ENCODE assay signal across 34 cellular contexts in the genomic region with DNA sequence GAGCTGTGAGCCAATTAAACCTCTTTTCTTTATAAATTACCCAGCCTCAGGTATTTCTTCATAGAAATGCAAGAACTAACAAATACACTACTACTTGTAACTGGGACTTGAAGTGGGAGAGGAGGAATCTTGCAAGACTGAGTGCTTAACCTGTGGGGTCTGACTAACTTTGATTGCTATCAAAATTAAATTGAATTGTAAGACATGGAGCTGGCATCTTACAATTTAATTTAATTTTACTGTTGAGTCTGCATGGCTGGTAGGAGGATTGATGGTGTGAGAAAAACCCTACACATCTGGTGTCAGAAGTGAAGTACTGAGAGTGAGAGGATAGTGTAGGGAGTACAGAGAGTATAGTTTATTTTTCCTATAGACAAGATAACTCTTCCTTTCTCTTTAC.
"Had no signal": no experiment of that assay in that cellular context is flagged by ENCODE, and none has a peak within 500 bp of the region (broad histone marks: within the 10 kb centered on the region; RNA-seq: fewer than 3 reads in every experiment).

No MANE protein-coding gene starts in this region.

- H3K36me3 ChIP-seq: MG63 had no signal

- H3K27me3 ChIP-seq: MG63 had no signal

- H3K4me3 ChIP-seq: MG63 had no signal

- DNase-seq: Karpas-422, Kasumi-1, MG63, MM.1S, MV-4-11, NCI-H1048, NCI-H1092, NCI-H1092 treated with DMSO at 0.1 percent for 48 hours, NCI-H1105, NCI-H1105 treated with DMSO at 0.1 percent for 48 hours, NCI-H1417, NCI-H1417 treated with DMSO at 0.1 percent for 48 hours, NCI-H1436, NCI-H1436 treated with DMSO at 0.1 percent for 48 hours, NCI-H146, NCI-H1694, NCI-H1694 treated with DMSO at 0.1 percent for 48 hours, NCI-H187, NCI-H187 treated with DMSO at 0.1 percent for 48 hours, NCI-H1930, NCI-H2029, NCI-H2029 treated with DMSO at 0.1 percent for 48 hours, NCI-H2081, NCI-H2081 treated with DMSO at 0.1 percent for 48 hours, NCI-H2107, NCI-H2171, NCI-H2171 treated with DMSO at 0.1 percent for 48 hours, NCI-H2227 treated with DMSO at 0.1 percent for 48 hours, NCI-H226, NCI-H345, NCI-H446, NCI-H446 treated with DMSO at 0.1 percent for 48 hours, NCI-H510A had no signal

- H3K9me3 ChIP-seq: MG63 had no signal

- H3K27ac ChIP-seq: KMS-11 had no signal
